ENCODE assay signal across 15 cellular contexts in the genomic region with DNA sequence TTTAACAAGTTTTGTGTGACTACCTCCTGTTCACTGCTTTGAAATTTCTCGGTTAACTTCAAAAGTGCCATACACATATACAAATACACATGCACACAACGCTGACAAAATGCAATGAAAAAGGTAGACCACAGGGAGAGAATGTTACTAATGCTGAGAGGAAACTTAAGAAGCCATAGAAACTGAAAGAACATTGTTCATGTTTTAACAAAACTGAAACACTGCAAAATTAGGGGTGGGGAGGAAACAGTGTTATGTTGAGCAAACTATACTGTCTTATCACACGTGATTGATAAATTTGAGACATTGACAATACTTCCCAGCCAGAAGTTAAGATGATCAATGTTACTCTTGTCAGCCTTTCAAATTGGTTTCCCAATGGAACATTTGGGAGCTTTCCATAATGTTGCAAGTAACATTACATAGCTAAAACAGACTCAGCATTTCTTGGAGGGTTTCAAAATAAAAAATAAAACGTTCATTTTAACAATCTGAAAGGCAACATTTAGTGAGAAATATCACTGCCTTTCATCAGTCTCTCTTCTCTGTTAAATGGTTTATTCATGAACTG.
DNase-seq lines count a peak whose midpoint lies in the region; ATAC-seq and TF ChIP-seq lines count a peak whose summit lies in the region.
"Had no signal": no experiment of that assay in that cellular context is flagged by ENCODE, and none has a peak within 500 bp of the region (broad histone marks: within the 10 kb centered on the region; RNA-seq: fewer than 3 reads in every experiment).

No MANE protein-coding gene starts in this region.

- ATAC-seq in GM19023 (IDR thresholded peaks at IDR 0.05; ENCODE audit: unreplicated experiment) = peak; percentile 80
- peak; percentile 95 for ATAC-seq in GM21619 (IDR thresholded peaks at IDR 0.05; ENCODE audit: unreplicated experiment)
- peak; percentile 93 for ATAC-seq in HG03159 (IDR thresholded peaks at IDR 0.05; ENCODE audit: unreplicated experiment)
- ATAC-seq in natural killer cell treated with Interleukin-12 subunit alpha and Interleukin-12 subunit beta and Interleukin-15 and Interleukin-18, amount 100 ng/mL, for 72 hours = peak; percentile 73 to 86

- POLR2A ChIA-PET in Caco-2 (lab: Charles Lee) = no interaction called here
- POLR2A ChIA-PET in activated CD4-positive, alpha-beta memory T cell treated with anti-CD3 and anti-CD28 coated beads for 36 hours (lab: Charles Lee) = no interaction called here

- no peaks in the 10 kb centered on the region for H3K36me3 ChIP-seq in Caco-2 (ENCODE audit: control insufficient read depth, insufficient read depth, low read length)
- H3K36me3 ChIP-seq: prostate gland, SJSA1 had no signal

- no peaks in the 10 kb centered on the region for H3K4me1 ChIP-seq in Caco-2
- H3K4me1 ChIP-seq: prostate gland, SJSA1 had no signal

- 0 out of 2 replicates have a peak, but pooled peaks cover 7% of the 10 kb centered on the region for H3K9me3 ChIP-seq in Caco-2
- H3K9me3 ChIP-seq: prostate gland, SJSA1 had no signal

- peak overlapping the region; percentile 50 to 89 for H3K27ac Mint-ChIP-seq in natural killer cell treated with Interleukin-12 subunit alpha and Interleukin-12 subunit beta and Interleukin-15 and Interleukin-18, amount 100 ng/mL, for 72 hours
- no peak overlapping the region for H3K27ac Mint-ChIP-seq in Caco-2 (ENCODE audit: unreplicated experiment)
- H3K27ac Mint-ChIP-seq in activated naive CD4-positive, alpha-beta T cell treated with anti-CD3 and anti-CD28 coated beads for 36 hours = no peak overlapping the region
- H3K27ac Mint-ChIP-seq in activated CD4-positive, alpha-beta memory T cell treated with anti-CD3 and anti-CD28 coated beads for 36 hours = no peak overlapping the region
- H3K27ac Mint-ChIP-seq: activated naive CD8-positive, alpha-beta T cell treated with anti-CD3 and anti-CD28 coated beads, Interleukin-2, amount 10 ng/mL, durations not matched to agents 7 days and 5 days had no signal

- no peak overlapping the region for H3K4me3 ChIP-seq in Caco-2 (ENCODE audit: low read depth, low read length)
- H3K4me3 ChIP-seq: GM23248, prostate gland, SJSA1 had no signal

- DNase-seq in natural killer cell treated with Interleukin-12 subunit alpha and Interleukin-12 subunit beta and Interleukin-15 and Interleukin-18, amount 100 ng/mL, for 72 hours (ENCODE audit: low spot score) = no peak
- DNase-seq in stimulated activated CD4-positive, alpha-beta T cell treated with anti-CD3 and anti-CD28 coated beads, Interleukin-1b, Interleukin-23, amount 100 ng/mL, for 48 hours = no peak
- DNase-seq in Caco-2 = no peak
- DNase-seq in activated naive CD4-positive, alpha-beta T cell treated with anti-CD3 and anti-CD28 coated beads for 36 hours = no peak
- no peak for DNase-seq in activated CD4-positive, alpha-beta memory T cell treated with anti-CD3 and anti-CD28 coated beads for 36 hours
- DNase-seq: activated CD4-positive, alpha-beta T cell treated with anti-CD3 and anti-CD28 coated beads, Interleukin-2, amount 50 U/mL, for 1 hour; activated naive CD8-positive, alpha-beta T cell treated with anti-CD3 and anti-CD28 coated beads, Interleukin-2, amount 10 ng/mL, durations not matched to agents 7 days and 5 days; GM23248; mesenchymal stem cell; NCI-H446 treated with DMSO at 0.1 percent for 48 hours had no signal

- H3K36me3 Mint-ChIP-seq in natural killer cell treated with Interleukin-12 subunit alpha and Interleukin-12 subunit beta and Interleukin-15 and Interleukin-18, amount 100 ng/mL, for 72 hours = no peaks in the 10 kb centered on the region
- no peaks in the 10 kb centered on the region for H3K36me3 Mint-ChIP-seq in Caco-2 (ENCODE audit: insufficient read depth, unreplicated experiment)
- H3K36me3 Mint-ChIP-seq in activated naive CD4-positive, alpha-beta T cell treated with anti-CD3 and anti-CD28 coated beads for 36 hours (ENCODE audit: low read depth) = no peaks in the 10 kb centered on the region
- H3K36me3 Mint-ChIP-seq in activated CD4-positive, alpha-beta memory T cell treated with anti-CD3 and anti-CD28 coated beads for 36 hours = no peaks in the 10 kb centered on the region
- H3K36me3 Mint-ChIP-seq: activated naive CD8-positive, alpha-beta T cell treated with anti-CD3 and anti-CD28 coated beads, Interleukin-2, amount 10 ng/mL, durations not matched to agents 7 days and 5 days had no signal

- peak overlapping the region; percentile 70 for H3K4me3 Mint-ChIP-seq in natural killer cell treated with Interleukin-12 subunit alpha and Interleukin-12 subunit beta and Interleukin-15 and Interleukin-18, amount 100 ng/mL, for 72 hours
- H3K4me3 Mint-ChIP-seq in Caco-2 (ENCODE audit: unreplicated experiment) = no peak overlapping the region
- H3K4me3 Mint-ChIP-seq in activated naive CD4-positive, alpha-beta T cell treated with anti-CD3 and anti-CD28 coated beads for 36 hours = no peak overlapping the region
- no peak overlapping the region for H3K4me3 Mint-ChIP-seq in activated CD4-positive, alpha-beta memory T cell treated with anti-CD3 and anti-CD28 coated beads for 36 hours
- H3K4me3 Mint-ChIP-seq: activated naive CD8-positive, alpha-beta T cell treated with anti-CD3 and anti-CD28 coated beads, Interleukin-2, amount 10 ng/mL, durations not matched to agents 7 days and 5 days had no signal

- H3K27me3 Mint-ChIP-seq in natural killer cell treated with Interleukin-12 subunit alpha and Interleukin-12 subunit beta and Interleukin-15 and Interleukin-18, amount 100 ng/mL, for 72 hours = no peaks in the 10 kb centered on the region
- H3K27me3 Mint-ChIP-seq in Caco-2 (ENCODE audit: insufficient read depth, unreplicated experiment) = peaks cover 17% of the 10 kb centered on the region
- no peaks in the 10 kb centered on the region for H3K27me3 Mint-ChIP-seq in activated naive CD4-positive, alpha-beta T cell treated with anti-CD3 and anti-CD28 coated beads for 36 hours (ENCODE audit: low read depth)
- no peaks in the 10 kb centered on the region for H3K27me3 Mint-ChIP-seq in activated CD4-positive, alpha-beta memory T cell treated with anti-CD3 and anti-CD28 coated beads for 36 hours
- H3K27me3 Mint-ChIP-seq: activated naive CD8-positive, alpha-beta T cell treated with anti-CD3 and anti-CD28 coated beads, Interleukin-2, amount 10 ng/mL, durations not matched to agents 7 days and 5 days had no signal

- intact Hi-C loops in Caco-2 (cut with micrococcal nuclease; ENCODE audit: unreplicated experiment) = no loop called here
- intact Hi-C loops in activated naive CD4-positive, alpha-beta T cell treated with anti-CD3 and anti-CD28 coated beads for 36 hours (cut with micrococcal nuclease) = no loop called here
- intact Hi-C loops in activated CD4-positive, alpha-beta memory T cell treated with anti-CD3 and anti-CD28 coated beads for 36 hours (cut with micrococcal nuclease) = no loop called here

- H3K9me3 Mint-ChIP-seq in natural killer cell treated with Interleukin-12 subunit alpha and Interleukin-12 subunit beta and Interleukin-15 and Interleukin-18, amount 100 ng/mL, for 72 hours = no peaks in the 10 kb centered on the region
- no peaks in the 10 kb centered on the region for H3K9me3 Mint-ChIP-seq in Caco-2 (ENCODE audit: unreplicated experiment)
- no peaks in the 10 kb centered on the region for H3K9me3 Mint-ChIP-seq in activated naive CD4-positive, alpha-beta T cell treated with anti-CD3 and anti-CD28 coated beads for 36 hours
- peaks cover 7% of the 10 kb centered on the region for H3K9me3 Mint-ChIP-seq in activated CD4-positive, alpha-beta memory T cell treated with anti-CD3 and anti-CD28 coated beads for 36 hours

- no peak for TF ChIP-seq CTCF in Caco-2 (IDR thresholded peaks at IDR 0.05; ENCODE audit: insufficient read depth in 1 of 2, low read depth in 1 of 2, low read length in 1 of 2, severe bottlenecking in 1 of 2, unreplicated experiment in 1 of 2)

- peaks cover 24 to 27% of the 10 kb centered on the region in 2 donors for H3K4me1 Mint-ChIP-seq in natural killer cell treated with Interleukin-12 subunit alpha and Interleukin-12 subunit beta and Interleukin-15 and Interleukin-18, amount 100 ng/mL, for 72 hours (ENCODE audit: low read depth in 2 of 2)
- no peaks in the 10 kb centered on the region for H3K4me1 Mint-ChIP-seq in Caco-2 (ENCODE audit: low read depth, unreplicated experiment)
- no peaks in the 10 kb centered on the region for H3K4me1 Mint-ChIP-seq in activated naive CD4-positive, alpha-beta T cell treated with anti-CD3 and anti-CD28 coated beads for 36 hours (ENCODE audit: low read depth)
- H3K4me1 Mint-ChIP-seq in activated CD4-positive, alpha-beta memory T cell treated with anti-CD3 and anti-CD28 coated beads for 36 hours (ENCODE audit: low read depth) = no peaks in the 10 kb centered on the region
- H3K4me1 Mint-ChIP-seq: activated naive CD8-positive, alpha-beta T cell treated with anti-CD3 and anti-CD28 coated beads, Interleukin-2, amount 10 ng/mL, durations not matched to agents 7 days and 5 days had no signal

- CTCF ChIA-PET in Caco-2 (lab: Charles Lee) = no interaction called here
- CTCF ChIA-PET in activated naive CD4-positive, alpha-beta T cell treated with anti-CD3 and anti-CD28 coated beads for 36 hours (lab: Charles Lee) = no interaction called here
- CTCF ChIA-PET in activated CD4-positive, alpha-beta memory T cell treated with anti-CD3 and anti-CD28 coated beads for 36 hours (lab: Charles Lee) = no interaction called here

- H3K27me3 ChIP-seq in Caco-2 (replicated peaks; ENCODE audit: control insufficient read depth, insufficient read depth, low read length) = no peaks in the 10 kb centered on the region
- H3K27me3 ChIP-seq: SJSA1 had no signal

- no TSS peak for BruUV-seq in Caco-2 (replicated peaks; lab: Mats Ljungman, UMichigan)

Comparison
In these comparisons a context has a peak if more than half of its experiments do, and no peak if none do; other contexts are left out.
1. H3K27ac Mint-ChIP-seq: peak in natural killer cell treated with Interleukin-12 subunit alpha and Interleukin-12 subunit beta and Interleukin-15 and Interleukin-18, amount 100 ng/mL, for 72 hours (2 of 2); none in Caco-2 (single experiment), activated naive CD4-positive, alpha-beta T cell treated with anti-CD3 and anti-CD28 coated beads for 36 hours (single experiment) and activated CD4-positive, alpha-beta memory T cell treated with anti-CD3 and anti-CD28 coated beads for 36 hours (single experiment).
2. Peak in every context shown above with its lines, with median percentiles within 50 percentile points of each other: ATAC-seq.